In genomic region chr7:5631185-5631584, GRCh38 we compare ENCODE assay signal across 1 cellular context.
TF ChIP-seq lines count a peak whose summit lies in the region.

No MANE protein-coding gene starts in this region.

TF ChIP-seq in WTC11, 78 proteins besides CTCF, POLR2A, EP300 and RAD21 (continued from another document):
- TF ChIP-seq AR (CRISPR knock-in tag; IDR thresholded peaks at IDR 0.05): no peak
- no peak for TF ChIP-seq ERG (CRISPR knock-in tag; IDR thresholded peaks at IDR 0.05)
- TF ChIP-seq IRF1 (CRISPR knock-in tag; IDR thresholded peaks at IDR 0.05): no peak
- no peak for TF ChIP-seq ZNF138 (CRISPR knock-in tag; conservative IDR thresholded peaks at IDR 0.05)
- TF ChIP-seq OVOL2 (CRISPR knock-in tag; IDR thresholded peaks at IDR 0.05; ENCODE audit: borderline replicate concordance): no peak
- no peak for TF ChIP-seq MAX (CRISPR knock-in tag; IDR thresholded peaks at IDR 0.05)
- TF ChIP-seq ZBTB43 (CRISPR knock-in tag; IDR thresholded peaks at IDR 0.05): no peak
- no peak for TF ChIP-seq SOX15 (CRISPR knock-in tag; IDR thresholded peaks at IDR 0.05)
- no peak for TF ChIP-seq GABPB1 (CRISPR knock-in tag; IDR thresholded peaks at IDR 0.05)
